ENCODE assay signal across 9 cellular contexts in the genomic region with DNA sequence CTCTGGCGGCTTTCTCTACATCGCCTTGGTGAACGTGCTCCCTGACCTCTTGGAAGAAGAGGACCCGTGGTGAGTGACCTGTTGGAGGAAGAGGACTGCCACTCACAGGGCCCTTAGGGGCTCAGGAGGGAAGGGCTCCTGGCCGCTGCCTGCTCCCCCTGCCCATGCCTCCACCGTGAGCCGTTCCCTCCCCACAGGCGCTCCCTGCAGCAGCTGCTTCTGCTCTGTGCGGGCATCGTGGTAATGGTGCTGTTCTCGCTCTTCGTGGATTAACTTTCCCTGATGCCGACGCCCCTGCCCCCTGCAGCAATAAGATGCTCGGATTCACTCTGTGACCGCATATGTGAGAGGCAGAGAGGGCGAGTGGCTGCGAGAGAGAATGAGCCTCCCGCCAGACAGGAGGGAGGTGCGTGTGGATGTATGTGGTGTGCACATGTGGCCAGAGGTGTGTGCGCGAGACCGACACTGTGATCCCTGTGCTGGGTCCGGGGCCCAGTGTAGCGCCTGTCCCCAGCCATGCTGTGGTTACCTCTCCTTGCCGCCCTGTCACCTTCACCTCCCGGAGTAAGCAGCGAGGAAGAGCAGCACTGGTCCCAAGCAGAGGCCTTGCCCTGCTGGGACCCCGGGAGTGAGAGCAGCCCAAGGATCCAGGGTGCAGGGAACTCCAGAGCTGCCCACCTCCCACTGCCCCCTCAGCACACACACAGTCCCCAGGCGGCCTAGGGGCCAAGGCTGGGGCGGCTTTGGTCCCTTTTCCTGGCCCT. TPM values are rescaled to one million over a fixed set of nuclear protein-coding genes. Genes with fewer than 3 reads are reported as not detected.
DNase-seq lines count a peak whose midpoint lies in the region; ATAC-seq, FAIRE-seq and TF ChIP-seq lines count a peak whose summit lies in the region.
"Had no signal": no experiment of that assay in that cellular context is flagged by ENCODE, and none has a peak within 500 bp of the region (broad histone marks: within the 10 kb centered on the region; RNA-seq: fewer than 3 reads in every experiment).

No MANE protein-coding gene starts in this region.

- TF ChIP-seq EP300 in sigmoid colon (IDR thresholded peaks at IDR 0.05): no peak

- peaks cover 43% of the 10 kb centered on the region for H3K36me3 Mint-ChIP-seq in endodermal cell (ENCODE audit: low read depth)

- DNase-seq in HTR-8/SVneo (ENCODE audit: insufficient read length, low spot score): no peak
- DNase-seq in endodermal cell: peak; percentile 48
- no peak for DNase-seq in sigmoid colon
- DNase-seq in NCI-H187 treated with DMSO at 0.1 percent for 48 hours (lab: John Stamatoyannopoulos, UW): no peak
- DNase-seq: activated CD4-positive, alpha-beta T cell treated with anti-CD3 and anti-CD28 coated beads for 48 hours; NCI-H510A treated with DMSO at 0.1 percent for 48 hours had no signal

- 89 to 90% methylated on average over 17 to 31 of the region's 31 CpGs for WGBS in endodermal cell (ENCODE audit: insufficient coverage in 1 of 2, insufficient read length in 1 of 2), 2 experiments
- WGBS in sigmoid colon, 2 donors: 88 to 90% methylated on average over 31 of the region's 31 CpGs

- H3K27ac ChIP-seq in endodermal cell (ENCODE audit: low read depth, low read length) (peak overlapping the region; percentile 44), sigmoid colon (peak overlapping the region; percentile 84 to 93 (median 90))

- TF ChIP-seq CTCF in endodermal cell (conservative IDR thresholded peaks at IDR 0.05): no peak
- no peak for TF ChIP-seq CTCF in sigmoid colon (IDR thresholded peaks at IDR 0.05)

- H3K4me1 ChIP-seq in endodermal cell (ENCODE audit: control insufficient read depth, insufficient read depth, low read length): no peaks in the 10 kb centered on the region
- peaks cover 0 to 57% (median 40%) of the 10 kb centered on the region in 4 donors for H3K4me1 ChIP-seq in sigmoid colon

- FAIRE-seq in HTR-8/SVneo (lab: Jason Lieb, UNC): peak; percentile 40
- FAIRE-seq: colon had no signal

- no peaks in the 10 kb centered on the region for H3K27me3 Mint-ChIP-seq in endodermal cell (ENCODE audit: insufficient read depth)

- no peak for TF ChIP-seq POLR2A in sigmoid colon (IDR thresholded peaks at IDR 0.05)

- peaks cover 2% of the 10 kb centered on the region for H3K4me1 Mint-ChIP-seq in endodermal cell

- H3K36me3 ChIP-seq in endodermal cell (ENCODE audit: control insufficient read depth, insufficient read depth, low read length) (peaks cover 41% of the 10 kb centered on the region), sigmoid colon (peaks cover 9 to 83% (median 43%) of the 10 kb centered on the region in 4 donors)

- peak overlapping the region; percentile 6 for H3K9ac ChIP-seq in endodermal cell (ENCODE audit: extremely low read depth, low read length, poor library complexity, severe bottlenecking)

- no peaks in the 10 kb centered on the region for H3K9me3 ChIP-seq in endodermal cell (ENCODE audit: control insufficient read depth, low read length)
- no peaks in the 10 kb centered on the region for H3K9me3 ChIP-seq in sigmoid colon

- ATAC-seq in HG03045 (IDR thresholded peaks at IDR 0.05; ENCODE audit: unreplicated experiment) (no peak), HG03432 (IDR thresholded peaks at IDR 0.05; ENCODE audit: unreplicated experiment) (no peak)

- H3K4me3 ChIP-seq in endodermal cell (ENCODE audit: low read length) (no peak overlapping the region), sigmoid colon (no peak overlapping the region)

- no peak overlapping the region for H3K4me3 Mint-ChIP-seq in endodermal cell

- H3K27me3 ChIP-seq in endodermal cell (ENCODE audit: control insufficient read depth, insufficient read depth, low read length, poor library complexity, severe bottlenecking): no peaks in the 10 kb centered on the region
- no peaks in the 10 kb centered on the region for H3K27me3 ChIP-seq in sigmoid colon

- H3K9me3 Mint-ChIP-seq in endodermal cell: no peaks in the 10 kb centered on the region

- intact Hi-C loops in sigmoid colon (cut with DNase I): no loop called here

- H3K27ac Mint-ChIP-seq in endodermal cell: peak overlapping the region; percentile 52

RNA-seq across cellular contexts. Expression of a gene that starts 6.9 kb away (rescaled TPM):
- total RNA-seq in endodermal cell: 10 to 100 TPM; 34.7 to 40.4 TPM
- polyA plus RNA-seq in endodermal cell (2013, experiment 1 of 2): 38.8 TPM
- 31.4 TPM for polyA plus RNA-seq in endodermal cell (2013, experiment 2 of 2)
- total RNA-seq in sigmoid colon: 10 to 100 TPM; 38.2 to 87.5 (median 54.0) TPM
- polyA plus RNA-seq in sigmoid colon: 10 to 100 TPM in 2 of 3 donors, 1 to 10 TPM in 1; 4.6 to 29.8 (median 13.2) TPM

RNA-seq across cellular contexts. Expression of a gene that starts 11.0 kb away (rescaled TPM):
- 100 to 1,000 TPM; 152 to 175 TPM for total RNA-seq in endodermal cell
- 124 TPM for polyA plus RNA-seq in endodermal cell (2013, experiment 1 of 2)
- 129 TPM for polyA plus RNA-seq in endodermal cell (2013, experiment 2 of 2)
- 100 to 1,000 TPM; 104 to 202 (median 178) TPM for total RNA-seq in sigmoid colon
- 100 to 1,000 TPM; 117 to 151 (median 121) TPM for polyA plus RNA-seq in sigmoid colon

RNA-seq across cellular contexts. Expression of a gene that starts 33.7 kb away (rescaled TPM):
- total RNA-seq in endodermal cell: under 1 TPM; 0.40 to 0.64 TPM
- not detected for polyA plus RNA-seq in endodermal cell (2013, experiment 1 of 2)
- polyA plus RNA-seq in endodermal cell (2013, experiment 2 of 2): 0.33 TPM
- under 1 TPM in 3 of 4 donors, not detected in 1; 0.27 to 0.55 (median 0.36) TPM for total RNA-seq in sigmoid colon
- polyA plus RNA-seq in sigmoid colon: under 1 TPM in 1 of 3 donors, not detected in 2; 0.61 TPM

RNA-seq across cellular contexts. Expression of a gene that starts 36.9 kb away (rescaled TPM):
- total RNA-seq in endodermal cell (not detected), sigmoid colon (10 to 100 TPM; 10.5 to 19.7 (median 18.8) TPM)
- not detected for polyA plus RNA-seq in endodermal cell (2013, experiment 1 of 2)
- polyA plus RNA-seq in endodermal cell (2013, experiment 2 of 2): 0.25 TPM
- 10 to 100 TPM; 21.6 to 29.8 (median 27.1) TPM for polyA plus RNA-seq in sigmoid colon
